9 cellular contexts compared by ENCODE assay signal in the genomic region with DNA sequence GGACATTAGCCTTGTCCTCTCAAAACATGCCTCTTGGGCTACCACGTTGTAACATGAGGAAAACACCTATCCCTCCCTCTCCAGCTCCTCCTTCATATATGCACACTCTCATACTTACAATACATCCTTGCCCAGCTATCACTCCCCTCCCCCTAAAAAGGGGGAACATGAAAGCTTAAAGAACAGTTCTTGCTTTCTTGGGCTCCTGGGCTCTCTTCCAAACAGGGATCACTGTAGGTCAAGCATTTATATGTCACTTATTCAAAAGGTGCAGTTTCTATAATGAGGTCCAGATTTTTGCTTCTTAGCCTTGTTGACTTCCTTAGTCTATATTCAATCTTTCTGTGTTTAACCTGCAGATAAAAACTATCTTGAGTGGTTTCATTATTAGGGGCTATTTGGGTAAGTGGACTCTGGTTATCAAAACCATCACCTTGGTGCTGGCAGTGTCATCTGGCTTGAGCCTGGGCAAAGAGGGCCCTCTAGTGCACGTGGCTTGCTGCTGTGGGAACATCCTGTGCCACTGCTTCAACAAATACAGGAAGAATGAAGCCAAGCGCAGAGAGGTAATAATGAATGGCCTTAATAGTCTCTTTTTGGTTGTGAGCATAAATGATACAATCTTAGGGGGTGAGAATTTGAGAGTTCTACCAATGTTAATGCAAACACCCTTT.
DNase-seq lines count a peak whose midpoint lies in the region; ATAC-seq and TF ChIP-seq lines count a peak whose summit lies in the region.
"Had no signal": no experiment of that assay in that cellular context is flagged by ENCODE, and none has a peak within 500 bp of the region (broad histone marks: within the 10 kb centered on the region; RNA-seq: fewer than 3 reads in every experiment).

No MANE protein-coding gene starts in this region.

- TF ChIP-seq CTCF in HEK293 (tag by site-specific recombination; IDR thresholded peaks at IDR 0.05), result no peak

- H3K9me3 ChIP-seq in HEK293 (ENCODE audit: control insufficient read depth, insufficient read depth, low read depth, low read length), result no peaks in the 10 kb centered on the region
- H3K9me3 ChIP-seq in CD4-positive, alpha-beta memory T cell (ENCODE audit: control insufficient read depth in 1 of 2, low read length in 2 of 2), result no peaks in the 10 kb centered on the region

- no peak overlapping the region for H3K27ac ChIP-seq in HEK293 (ENCODE audit: extremely low read depth, low read depth, low read length)
- H3K27ac ChIP-seq in CD4-positive, alpha-beta memory T cell (ENCODE audit: low read depth, low read length), result no peak overlapping the region

- CTCF ChIA-PET in HEK293 (lab: Yijun Ruan, JAX), result interaction anchor here (0.6 to 1.5 kb wide), 6 partner anchors 9 to 197 kb away, joined by 3 to 8 read pairs (median 5); a partner anchor contains a TSS
- CTCF ChIA-PET in CD4-positive, alpha-beta memory T cell (lab: Charles Lee; ENCODE audit: partially characterized antibody), result no interaction called here

- no peaks in the 10 kb centered on the region for H3K4me1 ChIP-seq in HEK293 (ENCODE audit: control insufficient read depth, insufficient read depth, low read length)
- no peaks in the 10 kb centered on the region for H3K4me1 ChIP-seq in CD4-positive, alpha-beta memory T cell (ENCODE audit: insufficient read depth, low read length)

- no peaks in the 10 kb centered on the region for H3K36me3 Mint-ChIP-seq in CD4-positive, alpha-beta memory T cell
- H3K36me3 Mint-ChIP-seq: IgD-negative memory B cell had no signal

- POLR2A ChIA-PET in HEK293 (lab: Yijun Ruan, JAX), result no interaction called here
- POLR2A ChIA-PET in CD4-positive, alpha-beta memory T cell (lab: Charles Lee; ENCODE audit: partially characterized antibody), result no interaction called here

- no peaks in the 10 kb centered on the region for H3K9me3 Mint-ChIP-seq in CD4-positive, alpha-beta memory T cell
- H3K9me3 Mint-ChIP-seq: IgD-negative memory B cell had no signal

- no peaks in the 10 kb centered on the region for H3K27me3 ChIP-seq in CD4-positive, alpha-beta memory T cell (ENCODE audit: insufficient read depth, low read length)

- no peak overlapping the region for H3K4me3 ChIP-seq in HEK293 (ENCODE audit: low read depth, low read length)
- no peak overlapping the region for H3K4me3 ChIP-seq in CD4-positive, alpha-beta memory T cell (ENCODE audit: low read length in 2 of 2)

- no peaks in the 10 kb centered on the region for H3K4me1 Mint-ChIP-seq in CD4-positive, alpha-beta memory T cell

- H3K4me3 Mint-ChIP-seq in CD4-positive, alpha-beta memory T cell, result no peak overlapping the region
- H3K4me3 Mint-ChIP-seq: IgD-negative memory B cell had no signal

- peak; percentile 5 for DNase-seq in EL
- peak; percentile 9 for DNase-seq in iPS DF 19.7 (ENCODE audit: low read depth, low spot score)
- DNase-seq in activated gamma-delta T cell treated with Interleukin-2 at 50 U/mL for 16 hours, result no peak
- no peak for DNase-seq in CD4-positive, alpha-beta memory T cell
- no peak for DNase-seq in GM19240 (ENCODE audit: insufficient read length, low spot score)

- intact Hi-C loops in CD4-positive, alpha-beta memory T cell (cut with micrococcal nuclease), result no loop called here

- no peak overlapping the region for H3K27ac Mint-ChIP-seq in CD4-positive, alpha-beta memory T cell
- H3K27ac Mint-ChIP-seq: IgD-negative memory B cell had no signal

- peak; percentile 84 for ATAC-seq in SK-N-SH treated with all-trans-retinoic acid at 6 μM for 48 hours
- ATAC-seq in GM19328 (IDR thresholded peaks at IDR 0.05; ENCODE audit: unreplicated experiment), result no peak

- H3K36me3 ChIP-seq in HEK293 (ENCODE audit: control insufficient read depth in 2 of 2, insufficient read depth in 1 of 2, low read length in 2 of 2), result peaks cover 5 to 22% of the 10 kb centered on the region in 2 experiments
- no peaks in the 10 kb centered on the region for H3K36me3 ChIP-seq in CD4-positive, alpha-beta memory T cell (ENCODE audit: insufficient read depth, low read length)

- no peaks in the 10 kb centered on the region for H3K27me3 Mint-ChIP-seq in CD4-positive, alpha-beta memory T cell

TF ChIP-seq in HEK293, 187 proteins besides CTCF, POLR2A, EP300 and RAD21:
- TF ChIP-seq ZNF837 (tag by site-specific recombination; IDR thresholded peaks at IDR 0.05) (no peak), GLIS1 (tag by site-specific recombination; IDR thresholded peaks at IDR 0.05) (no peak), GLI2 (tag by site-specific recombination; IDR thresholded peaks at IDR 0.05; ENCODE audit: borderline replicate concordance, low read depth) (no peak), ZNF654 (tag by site-specific recombination; IDR thresholded peaks at IDR 0.05; ENCODE audit: low read depth) (peak; percentile 17)
- TF ChIP-seq, protein P1, sequence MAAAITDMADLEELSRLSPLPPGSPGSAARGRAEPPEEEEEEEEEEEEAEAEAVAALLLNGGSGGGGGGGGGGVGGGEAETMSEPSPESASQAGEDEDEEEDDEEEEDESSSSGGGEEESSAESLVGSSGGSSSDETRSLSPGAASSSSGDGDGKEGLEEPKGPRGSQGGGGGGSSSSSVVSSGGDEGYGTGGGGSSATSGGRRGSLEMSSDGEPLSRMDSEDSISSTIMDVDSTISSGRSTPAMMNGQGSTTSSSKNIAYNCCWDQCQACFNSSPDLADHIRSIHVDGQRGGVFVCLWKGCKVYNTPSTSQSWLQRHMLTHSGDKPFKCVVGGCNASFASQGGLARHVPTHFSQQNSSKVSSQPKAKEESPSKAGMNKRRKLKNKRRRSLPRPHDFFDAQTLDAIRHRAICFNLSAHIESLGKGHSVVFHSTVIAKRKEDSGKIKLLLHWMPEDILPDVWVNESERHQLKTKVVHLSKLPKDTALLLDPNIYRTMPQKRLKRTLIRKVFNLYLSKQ (tag by site-specific recombination; IDR thresholded peaks at IDR 0.05; ENCODE audit: borderline replicate concordance), result no peak

TF ChIP-seq in SK-N-SH treated with all-trans-retinoic acid at 6 μM for 48 hours, 23 proteins besides CTCF, POLR2A, EP300 and RAD21:
- TF ChIP-seq ZFP30 (CRISPR knock-in tag; IDR thresholded peaks at IDR 0.05) (no peak), RARB (CRISPR knock-in tag; IDR thresholded peaks at IDR 0.05) (no peak), SNAI2 (CRISPR knock-in tag; IDR thresholded peaks at IDR 0.05) (no peak), ZFP3 (CRISPR knock-in tag; IDR thresholded peaks at IDR 0.05) (no peak), TCF4 (CRISPR knock-in tag; IDR thresholded peaks at IDR 0.05; ENCODE audit: borderline replicate concordance) (no peak)
- TF ChIP-seq, protein P2, sequence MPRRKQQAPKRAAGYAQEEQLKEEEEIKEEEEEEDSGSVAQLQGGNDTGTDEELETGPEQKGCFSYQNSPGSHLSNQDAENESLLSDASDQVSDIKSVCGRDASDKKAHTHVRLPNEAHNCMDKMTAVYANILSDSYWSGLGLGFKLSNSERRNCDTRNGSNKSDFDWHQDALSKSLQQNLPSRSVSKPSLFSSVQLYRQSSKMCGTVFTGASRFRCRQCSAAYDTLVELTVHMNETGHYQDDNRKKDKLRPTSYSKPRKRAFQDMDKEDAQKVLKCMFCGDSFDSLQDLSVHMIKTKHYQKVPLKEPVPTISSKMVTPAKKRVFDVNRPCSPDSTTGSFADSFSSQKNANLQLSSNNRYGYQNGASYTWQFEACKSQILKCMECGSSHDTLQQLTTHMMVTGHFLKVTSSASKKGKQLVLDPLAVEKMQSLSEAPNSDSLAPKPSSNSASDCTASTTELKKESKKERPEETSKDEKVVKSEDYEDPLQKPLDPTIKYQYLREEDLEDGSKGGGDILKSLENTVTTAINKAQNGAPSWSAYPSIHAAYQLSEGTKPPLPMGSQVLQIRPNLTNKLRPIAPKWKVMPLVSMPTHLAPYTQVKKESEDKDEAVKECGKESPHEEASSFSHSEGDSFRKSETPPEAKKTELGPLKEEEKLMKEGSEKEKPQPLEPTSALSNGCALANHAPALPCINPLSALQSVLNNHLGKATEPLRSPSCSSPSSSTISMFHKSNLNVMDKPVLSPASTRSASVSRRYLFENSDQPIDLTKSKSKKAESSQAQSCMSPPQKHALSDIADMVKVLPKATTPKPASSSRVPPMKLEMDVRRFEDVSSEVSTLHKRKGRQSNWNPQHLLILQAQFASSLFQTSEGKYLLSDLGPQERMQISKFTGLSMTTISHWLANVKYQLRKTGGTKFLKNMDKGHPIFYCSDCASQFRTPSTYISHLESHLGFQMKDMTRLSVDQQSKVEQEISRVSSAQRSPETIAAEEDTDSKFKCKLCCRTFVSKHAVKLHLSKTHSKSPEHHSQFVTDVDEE (CRISPR knock-in tag; IDR thresholded peaks at IDR 0.05), result no peak

Comparison
In these comparisons a context has a peak if more than half of its experiments do, and no peak if none do; other contexts are left out.
1. DNase-seq: peak in EL (single experiment) and iPS DF 19.7 (single experiment); none in activated gamma-delta T cell treated with Interleukin-2 at 50 U/mL for 16 hours (single experiment), CD4-positive, alpha-beta memory T cell (0 of 5) and GM19240 (single experiment).